13 cellular contexts compared by ENCODE assay signal in genomic region chr2:46270384-46270783, GRCh38. TPM values are rescaled to one million over a fixed set of nuclear protein-coding genes. Genes with fewer than 3 reads are reported as not detected.
A peak's percentile ranks its signal among the peaks of the same experiment; 100 is the strongest.
DNase-seq lines count a peak whose midpoint lies in the region; ATAC-seq, FAIRE-seq and TF ChIP-seq lines count a peak whose summit lies in the region.
"Had no signal": no experiment of that assay in that cellular context is flagged by ENCODE, and none has a peak within 500 bp of the region (broad histone marks: within the 10 kb centered on the region; RNA-seq: fewer than 3 reads in every experiment).

No MANE protein-coding gene starts in this region.

- DNase-seq in AG10803 (ENCODE audit: low read depth) (peak; percentile 20), H54 (ENCODE audit: insufficient read length, low spot score) (no peak), iris pigment epithelial cell (ENCODE audit: low read depth) (peak; percentile 74), GM12891 (ENCODE audit: insufficient read length, low spot score) (no peak), DMS 273 (lab: John Stamatoyannopoulos, UW; ENCODE audit: unreplicated experiment) (no peak), mammary epithelial cell (no peak)
- DNase-seq in activated CD8-positive, alpha-beta T cell treated with anti-CD3 and anti-CD28 coated beads, Interleukin-2, amount 10 ng/mL, durations not matched to agents 7 days and 5 days, result no peak
- DNase-seq in stimulated activated CD4-positive, alpha-beta T cell treated with anti-CD3 and anti-CD28 coated beads, Interleukin-2, amount 100 ng/mL, for 48 hours, result no peak
- DNase-seq: activated naive CD8-positive, alpha-beta T cell treated with anti-CD3 and anti-CD28 coated beads, Interleukin-2, amount 10 ng/mL, durations not matched to agents 7 days and 5 days; colonic mucosa; MV-4-11 had no signal

- H3K9me3 Mint-ChIP-seq in activated CD8-positive, alpha-beta T cell treated with anti-CD3 and anti-CD28 coated beads, Interleukin-2, amount 10 ng/mL, durations not matched to agents 7 days and 5 days (ENCODE audit: insufficient read depth), result no peaks in the 10 kb centered on the region
- H3K9me3 Mint-ChIP-seq: activated naive CD8-positive, alpha-beta T cell treated with anti-CD3 and anti-CD28 coated beads, Interleukin-2, amount 10 ng/mL, durations not matched to agents 7 days and 5 days had no signal

- TF ChIP-seq CTCF in AG10803 (conservative IDR thresholded peaks at IDR 0.05; ENCODE audit: low read length), result no peak
- TF ChIP-seq CTCF in mammary epithelial cell (conservative IDR thresholded peaks at IDR 0.05 in 1 of 2, IDR thresholded peaks at IDR 0.05 in 1 of 2; ENCODE audit: extremely low read depth in 1 of 2, insufficient read depth in 1 of 2, low read depth in 1 of 2, low read length in 2 of 2), result no peak

- peaks cover 8% of the 10 kb centered on the region for H3K27me3 Mint-ChIP-seq in activated CD8-positive, alpha-beta T cell treated with anti-CD3 and anti-CD28 coated beads, Interleukin-2, amount 10 ng/mL, durations not matched to agents 7 days and 5 days (ENCODE audit: low read depth)

- dilution Hi-C loops in mammary epithelial cell (cut with HindIII; ENCODE audit: low sequenced_read_pairs), result loop anchor here (5.0 kb wide), 1 partner anchor 33 kb away; no protein-coding TSS in a partner anchor

- 72% methylated on average over 2 of the region's 2 CpGs for WGBS in mammary epithelial cell (ENCODE audit: low coverage, missing lambda C conversion rate)

- H4K20me1 ChIP-seq in mammary epithelial cell (ENCODE audit: insufficient read depth, low read length), result no peaks in the 10 kb centered on the region

- H3K4me3 ChIP-seq in AG10803 (ENCODE audit: low read length) (no peak overlapping the region), mammary epithelial cell (replicated peaks in 1 of 3; ENCODE audit: insufficient read depth in 1 of 3, low read depth in 2 of 3, low read length in 3 of 3) (no peak overlapping the region)
- H3K4me3 ChIP-seq: colonic mucosa, HAP-1 had no signal

- in situ Hi-C loops in mammary epithelial cell (cut with MboI; ENCODE audit: low sequenced_read_pairs in 2 of 2), result no loop called here

- H3K36me3 Mint-ChIP-seq in activated CD8-positive, alpha-beta T cell treated with anti-CD3 and anti-CD28 coated beads, Interleukin-2, amount 10 ng/mL, durations not matched to agents 7 days and 5 days (ENCODE audit: low read depth), result no peaks in the 10 kb centered on the region
- H3K36me3 Mint-ChIP-seq: activated naive CD8-positive, alpha-beta T cell treated with anti-CD3 and anti-CD28 coated beads, Interleukin-2, amount 10 ng/mL, durations not matched to agents 7 days and 5 days had no signal

- H3K79me2 ChIP-seq in mammary epithelial cell (ENCODE audit: insufficient read depth, low read length), result no peaks in the 10 kb centered on the region

- POLR2A ChIA-PET in activated CD8-positive, alpha-beta T cell treated with anti-CD3 and anti-CD28 coated beads, Interleukin-2, amount 10 ng/mL, durations not matched to agents 7 days and 5 days (lab: Charles Lee), result interaction anchor here (0.7 kb wide), 1 partner anchor 660 kb away, joined by 3 read pairs; no protein-coding TSS in a partner anchor

- CTCF ChIA-PET in activated CD8-positive, alpha-beta T cell treated with anti-CD3 and anti-CD28 coated beads, Interleukin-2, amount 10 ng/mL, durations not matched to agents 7 days and 5 days (lab: Charles Lee), result interaction anchor here (0.9 to 2.6 kb wide), 3 partner anchors 10 to 208 kb away, joined by 4 to 9 read pairs (median 5); no protein-coding TSS in a partner anchor
- CTCF ChIA-PET in mammary epithelial cell (lab: Charles Lee; ENCODE audit: low non-redundant PET), result no interaction called here

- H3K27ac Mint-ChIP-seq in activated CD8-positive, alpha-beta T cell treated with anti-CD3 and anti-CD28 coated beads, Interleukin-2, amount 10 ng/mL, durations not matched to agents 7 days and 5 days, result peak overlapping the region; percentile 17
- H3K27ac Mint-ChIP-seq: activated naive CD8-positive, alpha-beta T cell treated with anti-CD3 and anti-CD28 coated beads, Interleukin-2, amount 10 ng/mL, durations not matched to agents 7 days and 5 days had no signal

- no peak overlapping the region for H3K4me2 ChIP-seq in mammary epithelial cell (ENCODE audit: insufficient read depth, low read depth, low read length)

- H2AFZ ChIP-seq in mammary epithelial cell (ENCODE audit: low read depth, low read length), result no peak overlapping the region

- TF ChIP-seq POLR2A in H54 (IDR thresholded peaks at IDR 0.05; ENCODE audit: low read depth, low read length) (no peak), GM12891 (IDR thresholded peaks at IDR 0.05; ENCODE audit: low read depth, low read length) (no peak)

- no peaks in the 10 kb centered on the region for H3K9me3 ChIP-seq in mammary epithelial cell (replicated peaks; ENCODE audit: insufficient read depth, low read length)
- H3K9me3 ChIP-seq: colonic mucosa, HAP-1 had no signal

- intact Hi-C loops in mammary epithelial cell (cut with micrococcal nuclease), result no loop called here

- H3K27ac ChIP-seq in mammary epithelial cell (ENCODE audit: insufficient read depth, low read depth, low read length), result no peak overlapping the region
- H3K27ac ChIP-seq: C4-2B, colonic mucosa had no signal

- no peak for ATAC-seq in activated CD8-positive, alpha-beta T cell treated with anti-CD3 and anti-CD28 coated beads, Interleukin-2, amount 10 ng/mL, durations not matched to agents 7 days and 5 days

- no peak overlapping the region for H3K4me3 Mint-ChIP-seq in activated CD8-positive, alpha-beta T cell treated with anti-CD3 and anti-CD28 coated beads, Interleukin-2, amount 10 ng/mL, durations not matched to agents 7 days and 5 days

- H3K27me3 ChIP-seq in mammary epithelial cell (ENCODE audit: insufficient read depth, low read length), result no peaks in the 10 kb centered on the region
- H3K27me3 ChIP-seq: colonic mucosa had no signal

- H3K36me3 ChIP-seq in mammary epithelial cell (ENCODE audit: insufficient read depth, low read length), result no peaks in the 10 kb centered on the region
- H3K36me3 ChIP-seq: colonic mucosa, HAP-1 had no signal

- H3K4me1 ChIP-seq in mammary epithelial cell (ENCODE audit: insufficient read depth, low read length), result no peaks in the 10 kb centered on the region
- H3K4me1 ChIP-seq: colonic mucosa, HAP-1 had no signal

- H3K9ac ChIP-seq in mammary epithelial cell (ENCODE audit: insufficient read depth, low read length), result no peak overlapping the region

- BruUV-seq in mammary epithelial cell (replicated peaks; lab: Mats Ljungman, UMichigan), result no TSS peak

- FAIRE-seq in H54 (lab: Jason Lieb, UNC) (peak; percentile 62), GM12891 (lab: Jason Lieb, UNC) (no peak)

- peaks cover 36% of the 10 kb centered on the region for H3K4me1 Mint-ChIP-seq in activated CD8-positive, alpha-beta T cell treated with anti-CD3 and anti-CD28 coated beads, Interleukin-2, amount 10 ng/mL, durations not matched to agents 7 days and 5 days (ENCODE audit: low read depth)

TF ChIP-seq in GM12891, 5 proteins besides CTCF, POLR2A, EP300 and RAD21:
- TF ChIP-seq POU2F2 (IDR thresholded peaks at IDR 0.05; ENCODE audit: low read depth, low read length) (no peak), POLR2AphosphoS5 (IDR thresholded peaks at IDR 0.05; ENCODE audit: low read depth, low read length) (no peak), PAX5 (IDR thresholded peaks at IDR 0.05; ENCODE audit: insufficient read depth, low read length, severe bottlenecking) (no peak), TAF1 (IDR thresholded peaks at IDR 0.05; ENCODE audit: low read depth, low read length) (no peak), SPI1 (IDR thresholded peaks at IDR 0.05; ENCODE audit: low read depth, low read length) (no peak)

RNA-seq across cellular contexts. Expression of gene EPAS1, which starts 26.8 kb away (rescaled TPM):
- total RNA-seq in activated CD8-positive, alpha-beta T cell treated with anti-CD3 and anti-CD28 coated beads, Interleukin-2, amount 10 ng/mL, durations not matched to agents 7 days and 5 days, result 10 to 100 TPM; 12.6 to 16.2 TPM
- 0.14 TPM for polyA plus RNA-seq in GM12891 (2012; ENCODE audit: low read depth, missing spikeins)
- 100 to 1,000 TPM; 130 to 174 TPM for total RNA-seq in mammary epithelial cell
- 182 TPM for polyA plus RNA-seq in mammary epithelial cell
- 153 TPM for polyA minus RNA-seq in mammary epithelial cell

Comparison
In these comparisons a context has a peak if more than half of its experiments do, and no peak if none do; other contexts are left out.
1. DNase-seq: peak in AG10803 (single experiment) and iris pigment epithelial cell (single experiment); none in H54 (single experiment), activated CD8-positive, alpha-beta T cell treated with anti-CD3 and anti-CD28 coated beads, Interleukin-2, amount 10 ng/mL, durations not matched to agents 7 days and 5 days (single experiment), stimulated activated CD4-positive, alpha-beta T cell treated with anti-CD3 and anti-CD28 coated beads, Interleukin-2, amount 100 ng/mL, for 48 hours (0 of 2), GM12891 (single experiment), DMS 273 (single experiment) and mammary epithelial cell (single experiment).
2. RNA of gene EPAS1, which starts 26.8 kb away (total RNA-seq): 130 to 174 TPM in mammary epithelial cell; 12.6 to 16.2 TPM in activated CD8-positive, alpha-beta T cell treated with anti-CD3 and anti-CD28 coated beads, Interleukin-2, amount 10 ng/mL, durations not matched to agents 7 days and 5 days; every median in the first group is over 4 times any median in the second.